11 cellular contexts compared by ENCODE assay signal in genomic region chr5:59037453-59038168, GRCh38.
DNase-seq lines count a peak whose midpoint lies in the region; ATAC-seq and TF ChIP-seq lines count a peak whose summit lies in the region.
"Had no signal": no experiment of that assay in that cellular context is flagged by ENCODE, and none has a peak within 500 bp of the region (broad histone marks: within the 10 kb centered on the region; RNA-seq: fewer than 3 reads in every experiment).

No MANE protein-coding gene starts in this region.

- H3K4me2 ChIP-seq in hepatocyte, result peak overlapping the region; percentile 88

- H3K4me3 ChIP-seq in WI38 (ENCODE audit: low read depth, low read length) (peak overlapping the region; percentile 79), hepatocyte (peak overlapping the region; percentile 57)
- H3K4me3 ChIP-seq: body of pancreas had no signal

- no peak for TF ChIP-seq CTCF in WI38 (IDR thresholded peaks at IDR 0.05; ENCODE audit: low read depth, low read length)
- TF ChIP-seq CTCF in hepatocyte (IDR thresholded peaks at IDR 0.05; ENCODE audit: poor library complexity), result no peak

- H3K27me3 ChIP-seq in hepatocyte, result no peaks in the 10 kb centered on the region
- H3K27me3 ChIP-seq: body of pancreas, uterus had no signal

- H3K4me3 Mint-ChIP-seq in activated CD4-positive, alpha-beta T cell treated with anti-CD3 and anti-CD28 coated beads, Interleukin-2, amount 10 ng/mL, durations not matched to agents 24 days and 14 days, result peak overlapping the region; percentile 92
- H3K4me3 Mint-ChIP-seq in stimulated activated effector memory CD8-positive, alpha-beta T cell treated with anti-CD3 and anti-CD28 coated beads, Interleukin-12 subunit alpha, Interleukin-12 subunit beta, amount 100 ng/mL, for 72 hours, result peak overlapping the region; percentile 87

- no peaks in the 10 kb centered on the region for H3K27me3 Mint-ChIP-seq in activated CD4-positive, alpha-beta T cell treated with anti-CD3 and anti-CD28 coated beads, Interleukin-2, amount 10 ng/mL, durations not matched to agents 24 days and 14 days

- ATAC-seq in stimulated activated effector memory CD8-positive, alpha-beta T cell treated with anti-CD3 and anti-CD28 coated beads, Interleukin-12 subunit alpha, Interleukin-12 subunit beta, amount 100 ng/mL, for 72 hours, result no peak
- no peak for ATAC-seq in GM18505 (IDR thresholded peaks at IDR 0.05; ENCODE audit: unreplicated experiment)
- ATAC-seq: body of pancreas had no signal

- H3K36me3 Mint-ChIP-seq in activated CD4-positive, alpha-beta T cell treated with anti-CD3 and anti-CD28 coated beads, Interleukin-2, amount 10 ng/mL, durations not matched to agents 24 days and 14 days (ENCODE audit: low read depth), result peaks cover 45% of the 10 kb centered on the region
- H3K36me3 Mint-ChIP-seq in stimulated activated effector memory CD8-positive, alpha-beta T cell treated with anti-CD3 and anti-CD28 coated beads, Interleukin-12 subunit alpha, Interleukin-12 subunit beta, amount 100 ng/mL, for 72 hours, result peaks cover 71% of the 10 kb centered on the region

- 62% methylated on average over 5 of the region's 5 CpGs for WGBS in hepatocyte (ENCODE audit: low lambda C conversion rate, missing lambda C conversion rate)

- peak overlapping the region; percentile 77 for H3K27ac ChIP-seq in hepatocyte

- H3K27ac Mint-ChIP-seq in activated CD4-positive, alpha-beta T cell treated with anti-CD3 and anti-CD28 coated beads, Interleukin-2, amount 10 ng/mL, durations not matched to agents 24 days and 14 days, result peak overlapping the region; percentile 99
- H3K27ac Mint-ChIP-seq in stimulated activated effector memory CD8-positive, alpha-beta T cell treated with anti-CD3 and anti-CD28 coated beads, Interleukin-12 subunit alpha, Interleukin-12 subunit beta, amount 100 ng/mL, for 72 hours, result peak overlapping the region; percentile 96

- no peaks in the 10 kb centered on the region for H4K20me1 ChIP-seq in hepatocyte (ENCODE audit: insufficient read depth, poor library complexity, severe bottlenecking)

- peaks cover 46% of the 10 kb centered on the region for H3K79me2 ChIP-seq in hepatocyte

- H2AFZ ChIP-seq in hepatocyte, result no peak overlapping the region

- H3K4me1 Mint-ChIP-seq in activated CD4-positive, alpha-beta T cell treated with anti-CD3 and anti-CD28 coated beads, Interleukin-2, amount 10 ng/mL, durations not matched to agents 24 days and 14 days, result peaks cover 52% of the 10 kb centered on the region
- H3K4me1 Mint-ChIP-seq in stimulated activated effector memory CD8-positive, alpha-beta T cell treated with anti-CD3 and anti-CD28 coated beads, Interleukin-12 subunit alpha, Interleukin-12 subunit beta, amount 100 ng/mL, for 72 hours, result peaks cover 34% of the 10 kb centered on the region

- H3K36me3 ChIP-seq in hepatocyte (replicated peaks; ENCODE audit: insufficient read depth, low read depth), result no peaks in the 10 kb centered on the region
- H3K36me3 ChIP-seq: uterus had no signal

- H3K9me3 Mint-ChIP-seq in activated CD4-positive, alpha-beta T cell treated with anti-CD3 and anti-CD28 coated beads, Interleukin-2, amount 10 ng/mL, durations not matched to agents 24 days and 14 days, result no peaks in the 10 kb centered on the region
- H3K9me3 Mint-ChIP-seq in stimulated activated effector memory CD8-positive, alpha-beta T cell treated with anti-CD3 and anti-CD28 coated beads, Interleukin-12 subunit alpha, Interleukin-12 subunit beta, amount 100 ng/mL, for 72 hours, result no peaks in the 10 kb centered on the region

- peaks cover 14% of the 10 kb centered on the region for H3K4me1 ChIP-seq in hepatocyte (ENCODE audit: insufficient read depth)
- H3K4me1 ChIP-seq: uterus had no signal

- intact Hi-C loops in activated CD4-positive, alpha-beta T cell treated with anti-CD3 and anti-CD28 coated beads, Interleukin-2, amount 10 ng/mL, durations not matched to agents 24 days and 14 days (cut with micrococcal nuclease), result loop anchor here (2.0 kb wide), 1 partner anchor 151 kb away; no protein-coding TSS in a partner anchor

- no peak for DNase-seq in activated CD4-positive, alpha-beta T cell treated with anti-CD3 and anti-CD28 coated beads, Interleukin-2, amount 10 ng/mL, durations not matched to agents 24 days and 14 days
- DNase-seq in activated CD4-positive, alpha-beta T cell treated with anti-CD3 and anti-CD28 coated beads, Interleukin-2, amount 50 U/mL, for 48 hours, result no peak
- no peak for DNase-seq in hepatocyte (ENCODE audit: low spot score)
- DNase-seq in stimulated activated effector memory CD8-positive, alpha-beta T cell treated with anti-CD3 and anti-CD28 coated beads, Interleukin-12 subunit alpha, Interleukin-12 subunit beta, amount 100 ng/mL, for 72 hours (ENCODE audit: low spot score in 2 of 2), result no peak
- no peak for DNase-seq in central memory CD4-positive, alpha-beta T cell
- no peak for DNase-seq in NK-92 (lab: John Stamatoyannopoulos, UW; ENCODE audit: unreplicated experiment)
- DNase-seq: body of pancreas, occipital lobe, uterus had no signal

- no peaks in the 10 kb centered on the region for H3K9me2 ChIP-seq in hepatocyte (replicated peaks; ENCODE audit: insufficient read depth)

- no peak for TF ChIP-seq POLR2A in GM18505 (IDR thresholded peaks at IDR 0.05; ENCODE audit: borderline replicate concordance, extremely low read depth, insufficient read depth, insufficient read length)

- no peaks in the 10 kb centered on the region for H3K9me3 ChIP-seq in hepatocyte (ENCODE audit: low read depth)
- H3K9me3 ChIP-seq: body of pancreas, uterus had no signal
